2 cellular contexts compared by ENCODE assay signal in genomic region chr12:27711957-27712356, GRCh38.
TF ChIP-seq lines count a peak whose summit lies in the region.

No MANE protein-coding gene starts in this region.

TF ChIP-seq in HCT116, 20 proteins besides CTCF, POLR2A, EP300 and RAD21 (continued from another document):
- TF ChIP-seq REST (IDR thresholded peaks at IDR 0.05; ENCODE audit: low read depth) = no peak
- no peak for TF ChIP-seq FOSL1 (IDR thresholded peaks at IDR 0.05; ENCODE audit: low read depth)
- no peak for TF ChIP-seq YY1 (IDR thresholded peaks at IDR 0.05; ENCODE audit: extremely low read depth, insufficient replicate concordance, low read depth, low read length)
- no peak for TF ChIP-seq EZH2phosphoT487 (IDR thresholded peaks at IDR 0.05; ENCODE audit: borderline replicate concordance)
- no peak for TF ChIP-seq ZFX (IDR thresholded peaks at IDR 0.05)
- TF ChIP-seq CEBPB (IDR thresholded peaks at IDR 0.05; ENCODE audit: low read depth) = no peak

TF ChIP-seq in liver, 16 proteins besides CTCF, POLR2A, EP300 and RAD21 (continued from another document):
- TF ChIP-seq ZBTB33 (IDR thresholded peaks at IDR 0.05) (no peak), TAF1 (conservative IDR thresholded peaks at IDR 0.05) (no peak), FOXA2 (IDR thresholded peaks at IDR 0.05) (no peak), NR2F2 (IDR thresholded peaks at IDR 0.05) (no peak), SP1 (IDR thresholded peaks at IDR 0.05) (no peak), RXRA (IDR thresholded peaks at IDR 0.05) (no peak), YY1 (IDR thresholded peaks at IDR 0.05) (no peak), HNF4G (IDR thresholded peaks at IDR 0.05) (no peak), FOXA1 (IDR thresholded peaks at IDR 0.05) (no peak), JUND (IDR thresholded peaks at IDR 0.05) (no peak), EGR1 (IDR thresholded peaks at IDR 0.05; ENCODE audit: low read depth in 2 of 2) (no peak)
